In genomic region chr4:176229645-176230044, GRCh38 we compare ENCODE assay signal across 22 cellular contexts. TPM values are rescaled to one million over a fixed set of nuclear protein-coding genes. Genes with fewer than 3 reads are reported as not detected.
"Had no signal": no experiment of that assay in that cellular context is flagged by ENCODE, and none has a peak within 500 bp of the region (broad histone marks: within the 10 kb centered on the region; RNA-seq: fewer than 3 reads in every experiment).

No MANE protein-coding gene starts in this region.

- ATAC-seq: body of pancreas; effector memory CD8-positive, alpha-beta T cell; stimulated activated naive CD8-positive, alpha-beta T cell treated with anti-CD3 and anti-CD28 coated beads, Interleukin-15, amount 100 ng/mL, for 72 hours; T-cell had no signal

- FAIRE-seq: kidney had no signal

- DNase-seq: activated CD4-positive, alpha-beta T cell treated with anti-CD3 and anti-CD28 coated beads, Interleukin-2, amount 50 U/mL, for 1 hour; activated CD8-positive, alpha-beta memory T cell treated with anti-CD3 and anti-CD28 coated beads for 24 hours; activated naive CD8-positive, alpha-beta T cell treated with anti-CD3 and anti-CD28 coated beads for 36 hours; amygdala; body of pancreas; effector memory CD8-positive, alpha-beta T cell; hippocampal formation; kidney; SK-N-SH; stimulated activated naive CD8-positive, alpha-beta T cell treated with anti-CD3 and anti-CD28 coated beads, Interleukin-15, amount 100 ng/mL, for 72 hours; T-cell; T-helper 9 cell; testis had no signal

- H3K79me2 ChIP-seq: parathyroid adenoma had no signal

- H3K27ac ChIP-seq: body of pancreas, parathyroid adenoma, testis had no signal

- H3K4me2 ChIP-seq: SK-N-SH, smooth muscle cell had no signal

- H3K4me3 Mint-ChIP-seq: activated naive CD8-positive, alpha-beta T cell treated with anti-CD3 and anti-CD28 coated beads for 36 hours; activated T-helper 1 cell treated with anti-CD3 and anti-CD28 coated beads, Interleukin-12 subunit alpha, Interleukin-12 subunit beta, Interleukin-2, Interleukin-4 antibody, amounts not matched to agents 30 ng/mL and 10 ng/mL and 1 ng/mL, durations not matched to agents 14 hours and 24 hours and 36 hours; central memory CD8-positive, alpha-beta T cell; dendritic cell treated with granulocyte-macrophage colony-stimulating factor and Interleukin-4, amounts not matched to agents 40 ng/mL and 50 ng/mL, for 4 days; effector memory CD8-positive, alpha-beta T cell; neural crest cell; stimulated activated naive CD8-positive, alpha-beta T cell treated with anti-CD3 and anti-CD28 coated beads, Interleukin-15, amount 100 ng/mL, for 72 hours; T-cell had no signal

- H3K4me3 ChIP-seq: body of pancreas, smooth muscle cell, testis had no signal

- H3K4me1 ChIP-seq: body of pancreas, parathyroid adenoma, testis had no signal

- H3K27ac Mint-ChIP-seq: activated naive CD8-positive, alpha-beta T cell treated with anti-CD3 and anti-CD28 coated beads for 36 hours; activated T-helper 1 cell treated with anti-CD3 and anti-CD28 coated beads, Interleukin-12 subunit alpha, Interleukin-12 subunit beta, Interleukin-2, Interleukin-4 antibody, amounts not matched to agents 30 ng/mL and 10 ng/mL and 1 ng/mL, durations not matched to agents 14 hours and 24 hours and 36 hours; dendritic cell treated with granulocyte-macrophage colony-stimulating factor and Interleukin-4, amounts not matched to agents 40 ng/mL and 50 ng/mL, for 4 days; effector memory CD8-positive, alpha-beta T cell; stimulated activated naive CD8-positive, alpha-beta T cell treated with anti-CD3 and anti-CD28 coated beads, Interleukin-15, amount 100 ng/mL, for 72 hours; T-cell had no signal

- H3K9me2 ChIP-seq: SK-N-SH had no signal

- H3K36me3 Mint-ChIP-seq: activated naive CD8-positive, alpha-beta T cell treated with anti-CD3 and anti-CD28 coated beads for 36 hours; T-cell had no signal

- H3K9me3 ChIP-seq: body of pancreas, SK-N-SH, testis had no signal

- H2AFZ ChIP-seq: parathyroid adenoma had no signal

- H3K9ac ChIP-seq: parathyroid adenoma, SK-N-SH had no signal

- H3K4me1 Mint-ChIP-seq: activated naive CD8-positive, alpha-beta T cell treated with anti-CD3 and anti-CD28 coated beads for 36 hours; central memory CD8-positive, alpha-beta T cell; neural crest cell; stimulated activated naive CD8-positive, alpha-beta T cell treated with anti-CD3 and anti-CD28 coated beads, Interleukin-15, amount 100 ng/mL, for 72 hours; T-cell had no signal

- H3K9me3 Mint-ChIP-seq: activated naive CD8-positive, alpha-beta T cell treated with anti-CD3 and anti-CD28 coated beads for 36 hours; activated T-helper 1 cell treated with anti-CD3 and anti-CD28 coated beads, Interleukin-12 subunit alpha, Interleukin-12 subunit beta, Interleukin-2, Interleukin-4 antibody, amounts not matched to agents 30 ng/mL and 10 ng/mL and 1 ng/mL, durations not matched to agents 14 hours and 24 hours and 36 hours; central memory CD8-positive, alpha-beta T cell; dendritic cell treated with granulocyte-macrophage colony-stimulating factor and Interleukin-4, amounts not matched to agents 40 ng/mL and 50 ng/mL, for 4 days; effector memory CD8-positive, alpha-beta T cell; neural crest cell; stimulated activated naive CD8-positive, alpha-beta T cell treated with anti-CD3 and anti-CD28 coated beads, Interleukin-15, amount 100 ng/mL, for 72 hours; T-cell had no signal

- H3K27me3 ChIP-seq: body of pancreas, testis had no signal

RNA-seq across cellular contexts. Expression of gene SPATA4, which starts 34.3 kb away (rescaled TPM):
- total RNA-seq: activated naive CD8-positive, alpha-beta T cell treated with anti-CD3 and anti-CD28 coated beads for 36 hours; activated T-helper 1 cell treated with anti-CD3 and anti-CD28 coated beads, Interleukin-12 subunit alpha, Interleukin-12 subunit beta, Interleukin-2, Interleukin-4 antibody, amounts not matched to agents 30 ng/mL and 10 ng/mL and 1 ng/mL, durations not matched to agents 14 hours and 24 hours and 36 hours; body of pancreas; mesenteric fat pad; smooth muscle cell; T-cell; ureter had no signal
- polyA plus RNA-seq: liver, smooth muscle cell had no signal

RNA-seq across cellular contexts. Expression of gene ASB5, which starts 39.4 kb away (rescaled TPM):
- total RNA-seq: activated naive CD8-positive, alpha-beta T cell treated with anti-CD3 and anti-CD28 coated beads for 36 hours; activated T-helper 1 cell treated with anti-CD3 and anti-CD28 coated beads, Interleukin-12 subunit alpha, Interleukin-12 subunit beta, Interleukin-2, Interleukin-4 antibody, amounts not matched to agents 30 ng/mL and 10 ng/mL and 1 ng/mL, durations not matched to agents 14 hours and 24 hours and 36 hours; body of pancreas; liver; mesenteric fat pad; neural crest cell; T-cell had no signal
- polyA plus RNA-seq: smooth muscle cell had no signal
